ENCODE assay signal across 8 cellular contexts in genomic region chr9:109117856-109118801, GRCh38. TPM values are rescaled to one million over a fixed set of nuclear protein-coding genes. Genes with fewer than 3 reads are reported as not detected.
DNase-seq lines count a peak whose midpoint lies in the region; ATAC-seq, FAIRE-seq and TF ChIP-seq lines count a peak whose summit lies in the region.

No MANE protein-coding gene starts in this region.

- H3K4me3 ChIP-seq in Peyer's patch (peak overlapping the region; percentile 86 to 97 (median 95)), cardiac muscle cell (peak overlapping the region; percentile 77)

- H3K36me3 ChIP-seq in Peyer's patch (no peaks in the 10 kb centered on the region), cardiac muscle cell (no peaks in the 10 kb centered on the region)

- TF ChIP-seq POLR2A in H54 (IDR thresholded peaks at IDR 0.05; ENCODE audit: low read depth, low read length), result no peak
- TF ChIP-seq POLR2A in Peyer's patch (IDR thresholded peaks at IDR 0.05), result peak; percentile 35 to 59

- peak; percentile 96 for FAIRE-seq in H54 (lab: Jason Lieb, UNC)

- ATAC-seq in HG02870 (IDR thresholded peaks at IDR 0.05; ENCODE audit: unreplicated experiment) (no peak), HG03354 (IDR thresholded peaks at IDR 0.05; ENCODE audit: poor library complexity, severe bottlenecking, unreplicated experiment) (no peak)

- DNase-seq in H54 (ENCODE audit: insufficient read length, low spot score) (peak; percentile 80), Peyer's patch (peak in 2 of 3 donors; percentile 57 to 82), cardiac muscle cell (ENCODE audit: low read depth in 1 of 2, low spot score in 1 of 2) (peak; percentile 11 to 96), renal cortical epithelial cell (ENCODE audit: low read depth) (peak; percentile 98), dedifferentiated amniotic fluid mesenchymal stem cell (ENCODE audit: extremely low spot score) (no peak)
- DNase-seq in activated effector memory CD4-positive, alpha-beta T cell treated with Interleukin-2 at 50 U/mL for 16 hours, result peak; percentile 32

- H3K27ac ChIP-seq in Peyer's patch (peak overlapping the region in 2 of 4 donors; percentile 93 to 97), cardiac muscle cell (peak overlapping the region; percentile 97)

- H3K9me3 ChIP-seq in Peyer's patch (no peaks in the 10 kb centered on the region), cardiac muscle cell (ENCODE audit: low read depth) (no peaks in the 10 kb centered on the region)

- TF ChIP-seq CTCF in Peyer's patch (IDR thresholded peaks at IDR 0.05), result no peak
- TF ChIP-seq CTCF in cardiac muscle cell (IDR thresholded peaks at IDR 0.05; ENCODE audit: low read depth, low read length), result no peak

- H3K27me3 ChIP-seq in Peyer's patch (no peaks in the 10 kb centered on the region), cardiac muscle cell (no peaks in the 10 kb centered on the region)

- H3K4me1 ChIP-seq in Peyer's patch (peaks cover 0 to 53% (median 9%) of the 10 kb centered on the region in 4 donors), cardiac muscle cell (ENCODE audit: low read depth) (peaks cover 38% of the 10 kb centered on the region)

RNA-seq across cellular contexts. Expression of gene TMEM245, which starts 1.6 kb away (rescaled TPM):
- total RNA-seq in Peyer's patch (10 to 100 TPM; 14.0 to 78.8 (median 68.3) TPM), cardiac muscle cell (63.7 and 88.1 TPM in 2 replicates), renal cortical epithelial cell (87.3 and 168 TPM in 2 replicates)
- 75.6 and 117 TPM in 2 replicates for polyA plus RNA-seq in cardiac muscle cell

RNA-seq across cellular contexts. Expression of gene FRRS1L, which starts 48.9 kb away (rescaled TPM):
- total RNA-seq in Peyer's patch (1 to 10 TPM in 2 of 4 donors, under 1 TPM in 2; 0.80 to 3.8 (median 1.9) TPM), cardiac muscle cell (0.07 and 0.30 TPM in 2 replicates), renal cortical epithelial cell (0.50 TPM in 1 of 2 replicates, not detected in the other)
- polyA plus RNA-seq in cardiac muscle cell, result 0.38 and 0.65 TPM in 2 replicates
